Comparison of ENCODE assay signal across 1 cellular context in the genomic region with DNA sequence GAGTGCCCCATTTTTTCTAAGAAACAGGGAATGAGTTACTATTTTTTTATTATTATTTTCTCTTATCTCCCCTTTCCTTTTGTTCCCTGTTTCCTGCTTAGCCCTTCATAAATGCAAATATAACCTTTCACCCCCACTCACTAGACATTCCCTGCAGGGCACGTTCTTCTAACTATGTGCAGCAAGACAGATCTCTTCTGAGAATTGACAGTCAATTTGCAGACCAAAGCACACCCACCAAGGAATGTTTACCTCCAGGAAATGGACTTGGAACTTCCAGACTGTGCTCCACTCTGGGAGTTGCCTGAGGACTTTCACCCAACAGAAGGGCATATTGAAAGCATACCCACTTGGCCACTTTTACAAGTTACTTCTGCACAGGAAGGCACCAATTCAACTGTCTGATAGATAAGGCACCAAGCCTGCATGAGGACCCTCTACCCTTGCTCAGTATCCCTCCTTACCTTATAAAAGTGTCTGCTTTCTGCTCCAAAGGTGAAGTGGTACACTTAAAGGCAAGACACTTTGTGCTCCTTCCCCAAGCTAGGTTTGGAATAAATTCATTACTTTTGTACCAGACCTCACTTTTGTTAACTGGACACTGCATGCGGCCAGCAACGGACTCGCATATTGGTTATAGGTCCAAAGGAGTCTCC.
A peak's percentile ranks its signal among the peaks of the same experiment; 100 is the strongest.
TF ChIP-seq lines count a peak whose summit lies in the region.

No MANE protein-coding gene starts in this region.

TF ChIP-seq in HepG2, 621 proteins besides CTCF, POLR2A, EP300 and RAD21 (continues in another document):
- TF ChIP-seq ERF (CRISPR knock-in tag; IDR thresholded peaks at IDR 0.05) (peak; percentile 63), MEF2D (CRISPR knock-in tag; IDR thresholded peaks at IDR 0.05) (peak; percentile 66; the same call in 1 of the 2 replicates), ZNF383 (CRISPR knock-in tag; IDR thresholded peaks at IDR 0.05; ENCODE audit: borderline replicate concordance) (no peak), TEAD3 (CRISPR knock-in tag; optimal IDR thresholded peaks at IDR 0.05; ENCODE audit: borderline replicate concordance) (peak; percentile 92), ETV5 (CRISPR knock-in tag; IDR thresholded peaks at IDR 0.05; ENCODE audit: borderline replicate concordance) (peak; percentile 90; the same call in 1 of the 2 replicates), NKX3-1 (CRISPR knock-in tag; IDR thresholded peaks at IDR 0.05) (peak; percentile 35; the same call in 1 of the 2 replicates), ZNF567 (CRISPR knock-in tag; IDR thresholded peaks at IDR 0.05; ENCODE audit: borderline replicate concordance) (0 out of 2 replicates have a peak, but pooled peaks have one; percentile 28), MXI1 (IDR thresholded peaks at IDR 0.05; ENCODE audit: borderline replicate concordance, low read depth, low read length) (no peak; the same call in 2 of the 3 replicates), PPARG (CRISPR knock-in tag; conservative IDR thresholded peaks at IDR 0.05) (peak; percentile 95), ZNF709 (CRISPR knock-in tag; IDR thresholded peaks at IDR 0.05) (0 out of 2 replicates have a peak, but pooled peaks have one; percentile 25), ZNF746 (CRISPR knock-in tag; IDR thresholded peaks at IDR 0.05) (no peak), MTA1 (CRISPR knock-in tag; IDR thresholded peaks at IDR 0.05; ENCODE audit: borderline replicate concordance) (no peak; the same call in 1 of the 2 replicates), NFRKB (IDR thresholded peaks at IDR 0.05) (no peak), JUND (CRISPR knock-in tag; IDR thresholded peaks at IDR 0.05) (no peak), MXD3 (CRISPR knock-in tag; IDR thresholded peaks at IDR 0.05) (no peak), ZNF589 (CRISPR knock-in tag; conservative IDR thresholded peaks at IDR 0.05) (no peak), MED1 (CRISPR knock-in tag; IDR thresholded peaks at IDR 0.05) (peak; percentile 94), ETS1 (CRISPR knock-in tag; IDR thresholded peaks at IDR 0.05) (no peak), RFXAP (CRISPR knock-in tag; IDR thresholded peaks at IDR 0.05; ENCODE audit: borderline replicate concordance) (no peak), SSRP1 (CRISPR knock-in tag; IDR thresholded peaks at IDR 0.05) (no peak), ZNF431 (CRISPR knock-in tag; IDR thresholded peaks at IDR 0.05; ENCODE audit: borderline replicate concordance, low read depth) (peak; percentile 64; the same call in 1 of the 2 replicates), FOXK1 (CRISPR knock-in tag; IDR thresholded peaks at IDR 0.05; ENCODE audit: borderline replicate concordance, low read depth) (peak; percentile 39; the same call in 1 of the 2 replicates), ZNF788 (CRISPR knock-in tag; IDR thresholded peaks at IDR 0.05; ENCODE audit: borderline replicate concordance) (no peak; the same call in 1 of the 2 replicates), ZBTB14 (CRISPR knock-in tag; IDR thresholded peaks at IDR 0.05) (no peak), ZNF362 (CRISPR knock-in tag; IDR thresholded peaks at IDR 0.05; ENCODE audit: borderline replicate concordance) (no peak; the same call in 1 of the 2 replicates), HOXA7 (CRISPR knock-in tag; IDR thresholded peaks at IDR 0.05) (no peak), NFKB2 (CRISPR knock-in tag; IDR thresholded peaks at IDR 0.05; ENCODE audit: borderline replicate concordance) (no peak), NR2F2 (IDR thresholded peaks at IDR 0.05; ENCODE audit: borderline replicate concordance, low read depth) (peak; percentile 82), REXO4 (CRISPR knock-in tag; IDR thresholded peaks at IDR 0.05; ENCODE audit: borderline replicate concordance) (no peak), ZC3H13 (CRISPR knock-in tag; IDR thresholded peaks at IDR 0.05) (no peak), SMARCE1 (IDR thresholded peaks at IDR 0.05; ENCODE audit: borderline replicate concordance) (no peak), ISX (CRISPR knock-in tag; conservative IDR thresholded peaks at IDR 0.05) (no peak), ZNF280D (CRISPR knock-in tag; IDR thresholded peaks at IDR 0.05) (no peak), CREB1 (IDR thresholded peaks at IDR 0.05) (no peak), CREB1 (CRISPR knock-in tag; IDR thresholded peaks at IDR 0.05) (peak; percentile 63), ZNF224 (CRISPR knock-in tag; IDR thresholded peaks at IDR 0.05) (no peak)
- TF ChIP-seq, protein P1, sequence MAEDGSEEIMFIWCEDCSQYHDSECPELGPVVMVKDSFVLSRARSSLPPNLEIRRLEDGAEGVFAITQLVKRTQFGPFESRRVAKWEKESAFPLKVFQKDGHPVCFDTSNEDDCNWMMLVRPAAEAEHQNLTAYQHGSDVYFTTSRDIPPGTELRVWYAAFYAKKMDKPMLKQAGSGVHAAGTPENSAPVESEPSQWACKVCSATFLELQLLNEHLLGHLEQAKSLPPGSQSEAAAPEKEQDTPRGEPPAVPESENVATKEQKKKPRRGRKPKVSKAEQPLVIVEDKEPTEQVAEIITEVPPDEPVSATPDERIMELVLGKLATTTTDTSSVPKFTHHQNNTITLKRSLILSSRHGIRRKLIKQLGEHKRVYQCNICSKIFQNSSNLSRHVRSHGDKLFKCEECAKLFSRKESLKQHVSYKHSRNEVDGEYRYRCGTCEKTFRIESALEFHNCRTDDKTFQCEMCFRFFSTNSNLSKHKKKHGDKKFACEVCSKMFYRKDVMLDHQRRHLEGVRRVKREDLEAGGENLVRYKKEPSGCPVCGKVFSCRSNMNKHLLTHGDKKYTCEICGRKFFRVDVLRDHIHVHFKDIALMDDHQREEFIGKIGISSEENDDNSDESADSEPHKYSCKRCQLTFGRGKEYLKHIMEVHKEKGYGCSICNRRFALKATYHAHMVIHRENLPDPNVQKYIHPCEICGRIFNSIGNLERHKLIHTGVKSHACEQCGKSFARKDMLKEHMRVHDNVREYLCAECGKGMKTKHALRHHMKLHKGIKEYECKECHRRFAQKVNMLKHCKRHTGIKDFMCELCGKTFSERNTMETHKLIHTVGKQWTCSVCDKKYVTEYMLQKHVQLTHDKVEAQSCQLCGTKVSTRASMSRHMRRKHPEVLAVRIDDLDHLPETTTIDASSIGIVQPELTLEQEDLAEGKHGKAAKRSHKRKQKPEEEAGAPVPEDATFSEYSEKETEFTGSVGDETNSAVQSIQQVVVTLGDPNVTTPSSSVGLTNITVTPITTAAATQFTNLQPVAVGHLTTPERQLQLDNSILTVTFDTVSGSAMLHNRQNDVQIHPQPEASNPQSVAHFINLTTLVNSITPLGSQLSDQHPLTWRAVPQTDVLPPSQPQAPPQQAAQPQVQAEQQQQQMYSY (CRISPR knock-in tag; IDR thresholded peaks at IDR 0.05): no peak
- TF ChIP-seq, protein P2, sequence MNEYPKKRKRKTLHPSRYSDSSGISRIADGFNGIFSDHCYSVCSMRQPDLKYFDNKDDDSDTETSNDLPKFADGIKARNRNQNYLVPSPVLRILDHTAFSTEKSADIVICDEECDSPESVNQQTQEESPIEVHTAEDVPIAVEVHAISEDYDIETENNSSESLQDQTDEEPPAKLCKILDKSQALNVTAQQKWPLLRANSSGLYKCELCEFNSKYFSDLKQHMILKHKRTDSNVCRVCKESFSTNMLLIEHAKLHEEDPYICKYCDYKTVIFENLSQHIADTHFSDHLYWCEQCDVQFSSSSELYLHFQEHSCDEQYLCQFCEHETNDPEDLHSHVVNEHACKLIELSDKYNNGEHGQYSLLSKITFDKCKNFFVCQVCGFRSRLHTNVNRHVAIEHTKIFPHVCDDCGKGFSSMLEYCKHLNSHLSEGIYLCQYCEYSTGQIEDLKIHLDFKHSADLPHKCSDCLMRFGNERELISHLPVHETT (CRISPR knock-in tag; conservative IDR thresholded peaks at IDR 0.05): no peak
- TF ChIP-seq, protein P3, sequence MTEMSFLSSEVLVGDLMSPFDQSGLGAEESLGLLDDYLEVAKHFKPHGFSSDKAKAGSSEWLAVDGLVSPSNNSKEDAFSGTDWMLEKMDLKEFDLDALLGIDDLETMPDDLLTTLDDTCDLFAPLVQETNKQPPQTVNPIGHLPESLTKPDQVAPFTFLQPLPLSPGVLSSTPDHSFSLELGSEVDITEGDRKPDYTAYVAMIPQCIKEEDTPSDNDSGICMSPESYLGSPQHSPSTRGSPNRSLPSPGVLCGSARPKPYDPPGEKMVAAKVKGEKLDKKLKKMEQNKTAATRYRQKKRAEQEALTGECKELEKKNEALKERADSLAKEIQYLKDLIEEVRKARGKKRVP (CRISPR knock-in tag; IDR thresholded peaks at IDR 0.05): no peak
- TF ChIP-seq, protein P4, sequence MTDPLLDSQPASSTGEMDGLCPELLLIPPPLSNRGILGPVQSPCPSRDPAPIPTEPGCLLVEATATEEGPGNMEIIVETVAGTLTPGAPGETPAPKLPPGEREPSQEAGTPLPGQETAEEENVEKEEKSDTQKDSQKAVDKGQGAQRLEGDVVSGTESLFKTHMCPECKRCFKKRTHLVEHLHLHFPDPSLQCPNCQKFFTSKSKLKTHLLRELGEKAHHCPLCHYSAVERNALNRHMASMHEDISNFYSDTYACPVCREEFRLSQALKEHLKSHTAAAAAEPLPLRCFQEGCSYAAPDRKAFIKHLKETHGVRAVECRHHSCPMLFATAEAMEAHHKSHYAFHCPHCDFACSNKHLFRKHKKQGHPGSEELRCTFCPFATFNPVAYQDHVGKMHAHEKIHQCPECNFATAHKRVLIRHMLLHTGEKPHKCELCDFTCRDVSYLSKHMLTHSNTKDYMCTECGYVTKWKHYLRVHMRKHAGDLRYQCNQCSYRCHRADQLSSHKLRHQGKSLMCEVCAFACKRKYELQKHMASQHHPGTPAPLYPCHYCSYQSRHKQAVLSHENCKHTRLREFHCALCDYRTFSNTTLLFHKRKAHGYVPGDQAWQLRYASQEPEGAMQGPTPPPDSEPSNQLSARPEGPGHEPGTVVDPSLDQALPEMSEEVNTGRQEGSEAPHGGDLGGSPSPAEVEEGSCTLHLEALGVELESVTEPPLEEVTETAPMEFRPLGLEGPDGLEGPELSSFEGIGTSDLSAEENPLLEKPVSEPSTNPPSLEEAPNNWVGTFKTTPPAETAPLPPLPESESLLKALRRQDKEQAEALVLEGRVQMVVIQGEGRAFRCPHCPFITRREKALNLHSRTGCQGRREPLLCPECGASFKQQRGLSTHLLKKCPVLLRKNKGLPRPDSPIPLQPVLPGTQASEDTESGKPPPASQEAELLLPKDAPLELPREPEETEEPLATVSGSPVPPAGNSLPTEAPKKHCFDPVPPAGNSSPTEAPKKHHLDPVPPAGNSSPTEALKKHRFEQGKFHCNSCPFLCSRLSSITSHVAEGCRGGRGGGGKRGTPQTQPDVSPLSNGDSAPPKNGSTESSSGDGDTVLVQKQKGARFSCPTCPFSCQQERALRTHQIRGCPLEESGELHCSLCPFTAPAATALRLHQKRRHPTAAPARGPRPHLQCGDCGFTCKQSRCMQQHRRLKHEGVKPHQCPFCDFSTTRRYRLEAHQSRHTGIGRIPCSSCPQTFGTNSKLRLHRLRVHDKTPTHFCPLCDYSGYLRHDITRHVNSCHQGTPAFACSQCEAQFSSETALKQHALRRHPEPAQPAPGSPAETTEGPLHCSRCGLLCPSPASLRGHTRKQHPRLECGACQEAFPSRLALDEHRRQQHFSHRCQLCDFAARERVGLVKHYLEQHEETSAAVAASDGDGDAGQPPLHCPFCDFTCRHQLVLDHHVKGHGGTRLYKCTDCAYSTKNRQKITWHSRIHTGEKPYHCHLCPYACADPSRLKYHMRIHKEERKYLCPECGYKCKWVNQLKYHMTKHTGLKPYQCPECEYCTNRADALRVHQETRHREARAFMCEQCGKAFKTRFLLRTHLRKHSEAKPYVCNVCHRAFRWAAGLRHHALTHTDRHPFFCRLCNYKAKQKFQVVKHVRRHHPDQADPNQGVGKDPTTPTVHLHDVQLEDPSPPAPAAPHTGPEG (CRISPR knock-in tag; IDR thresholded peaks at IDR 0.05): no peak
